8 cellular contexts compared by ENCODE assay signal in genomic region chr5:36876389-36876964, GRCh38. TPM values are rescaled to one million over a fixed set of nuclear protein-coding genes. Genes with fewer than 3 reads are reported as not detected.
DNase-seq lines count a peak whose midpoint lies in the region; ATAC-seq and TF ChIP-seq lines count a peak whose summit lies in the region.

A gene with protein sequence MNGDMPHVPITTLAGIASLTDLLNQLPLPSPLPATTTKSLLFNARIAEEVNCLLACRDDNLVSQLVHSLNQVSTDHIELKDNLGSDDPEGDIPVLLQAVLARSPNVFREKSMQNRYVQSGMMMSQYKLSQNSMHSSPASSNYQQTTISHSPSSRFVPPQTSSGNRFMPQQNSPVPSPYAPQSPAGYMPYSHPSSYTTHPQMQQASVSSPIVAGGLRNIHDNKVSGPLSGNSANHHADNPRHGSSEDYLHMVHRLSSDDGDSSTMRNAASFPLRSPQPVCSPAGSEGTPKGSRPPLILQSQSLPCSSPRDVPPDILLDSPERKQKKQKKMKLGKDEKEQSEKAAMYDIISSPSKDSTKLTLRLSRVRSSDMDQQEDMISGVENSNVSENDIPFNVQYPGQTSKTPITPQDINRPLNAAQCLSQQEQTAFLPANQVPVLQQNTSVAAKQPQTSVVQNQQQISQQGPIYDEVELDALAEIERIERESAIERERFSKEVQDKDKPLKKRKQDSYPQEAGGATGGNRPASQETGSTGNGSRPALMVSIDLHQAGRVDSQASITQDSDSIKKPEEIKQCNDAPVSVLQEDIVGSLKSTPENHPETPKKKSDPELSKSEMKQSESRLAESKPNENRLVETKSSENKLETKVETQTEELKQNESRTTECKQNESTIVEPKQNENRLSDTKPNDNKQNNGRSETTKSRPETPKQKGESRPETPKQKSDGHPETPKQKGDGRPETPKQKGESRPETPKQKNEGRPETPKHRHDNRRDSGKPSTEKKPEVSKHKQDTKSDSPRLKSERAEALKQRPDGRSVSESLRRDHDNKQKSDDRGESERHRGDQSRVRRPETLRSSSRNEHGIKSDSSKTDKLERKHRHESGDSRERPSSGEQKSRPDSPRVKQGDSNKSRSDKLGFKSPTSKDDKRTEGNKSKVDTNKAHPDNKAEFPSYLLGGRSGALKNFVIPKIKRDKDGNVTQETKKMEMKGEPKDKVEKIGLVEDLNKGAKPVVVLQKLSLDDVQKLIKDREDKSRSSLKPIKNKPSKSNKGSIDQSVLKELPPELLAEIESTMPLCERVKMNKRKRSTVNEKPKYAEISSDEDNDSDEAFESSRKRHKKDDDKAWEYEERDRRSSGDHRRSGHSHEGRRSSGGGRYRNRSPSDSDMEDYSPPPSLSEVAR (N-terminal part only) (plus strand): TSS chr5:36876769. CDS start chr5:36953697, 76,928 bp downstream.

- H3K27me3 Mint-ChIP-seq in activated CD4-positive, alpha-beta T cell treated with anti-CD3 and anti-CD28 coated beads, Interleukin-2, amount 10 ng/mL, durations not matched to agents 24 days and 14 days, result no peaks in the 10 kb centered on the region

- H3K4me3 ChIP-seq in BJ (ENCODE audit: low read depth, low read length), result peak within 1 kb of the TSS; percentile 95
- peak within 1 kb of the TSS; percentile 88 for H3K4me3 ChIP-seq in coronary artery

- H3K27ac ChIP-seq in coronary artery, result peak within 1 kb of the TSS; percentile 97 to 98

- intact Hi-C loops in activated CD4-positive, alpha-beta T cell treated with anti-CD3 and anti-CD28 coated beads, Interleukin-2, amount 10 ng/mL, durations not matched to agents 24 days and 14 days (cut with micrococcal nuclease), result loop anchor here (2.0 to 10.0 kb wide), 9 partner anchors 51 to 1262 kb away; partner anchors contain the start of genes CPLANE1, LMBRD2, NADK2 and NUP155

- H3K27ac Mint-ChIP-seq in activated CD4-positive, alpha-beta T cell treated with anti-CD3 and anti-CD28 coated beads, Interleukin-2, amount 10 ng/mL, durations not matched to agents 24 days and 14 days, result peak within 1 kb of the TSS; percentile 91

- H3K36me3 Mint-ChIP-seq in activated CD4-positive, alpha-beta T cell treated with anti-CD3 and anti-CD28 coated beads, Interleukin-2, amount 10 ng/mL, durations not matched to agents 24 days and 14 days (ENCODE audit: low read depth), result peaks cover 7% of the 10 kb centered on the region

- POLR2A ChIA-PET in BJ (lab: Charles Lee), result interaction anchor here (0.6 kb wide), 1 partner anchor 26 kb away, joined by 3 read pairs; no protein-coding TSS in a partner anchor

- no peaks in the 10 kb centered on the region for H3K36me3 ChIP-seq in BJ (ENCODE audit: control insufficient read depth, insufficient read depth, low read length)

- peak within 1 kb of the TSS; percentile 88 for H3K4me3 Mint-ChIP-seq in activated CD4-positive, alpha-beta T cell treated with anti-CD3 and anti-CD28 coated beads, Interleukin-2, amount 10 ng/mL, durations not matched to agents 24 days and 14 days

- DNase-seq in BJ (ENCODE audit: low read depth) (peak; percentile 52), NCI-H526 (lab: John Stamatoyannopoulos, UW) (peak; percentile 99), coronary artery (ENCODE audit: low spot score) (peak; percentile 94), left lobe of liver (ENCODE audit: low spot score) (peak; percentile 91)
- peak; percentile 96 for DNase-seq in activated CD4-positive, alpha-beta T cell treated with anti-CD3 and anti-CD28 coated beads, Interleukin-2, amount 10 ng/mL, durations not matched to agents 24 days and 14 days
- peak; percentile 85 for DNase-seq in stimulated activated CD4-positive, alpha-beta T cell treated with anti-CD3 and anti-CD28 coated beads, Interleukin-2, amount 100 ng/mL, for 4 hours (ENCODE audit: low read depth)

- H3K9me3 Mint-ChIP-seq in activated CD4-positive, alpha-beta T cell treated with anti-CD3 and anti-CD28 coated beads, Interleukin-2, amount 10 ng/mL, durations not matched to agents 24 days and 14 days, result no peaks in the 10 kb centered on the region

- TF ChIP-seq CTCF in BJ (IDR thresholded peaks at IDR 0.05; ENCODE audit: insufficient read depth, low read depth, low read length) (no peak), coronary artery (IDR thresholded peaks at IDR 0.05) (no peak)

- ATAC-seq in GM19328 (IDR thresholded peaks at IDR 0.05; ENCODE audit: unreplicated experiment) (peak; percentile 48), HG03469 (IDR thresholded peaks at IDR 0.05; ENCODE audit: unreplicated experiment) (peak; percentile 33), left lobe of liver (peak; percentile 83)

- H3K4me1 Mint-ChIP-seq in activated CD4-positive, alpha-beta T cell treated with anti-CD3 and anti-CD28 coated beads, Interleukin-2, amount 10 ng/mL, durations not matched to agents 24 days and 14 days, result peaks cover 29% of the 10 kb centered on the region

- H3K27me3 ChIP-seq in BJ (ENCODE audit: control insufficient read depth, insufficient read depth, low read length), result no peaks in the 10 kb centered on the region

- CTCF ChIA-PET in BJ (lab: Yijun Ruan, JAX), result interaction anchor here (0.8 to 2.2 kb wide), 10 partner anchors 9 to 636 kb away, joined by 3 to 8 read pairs (median 4); no protein-coding TSS in a partner anchor

RNA-seq across cellular contexts. Expression of the gene that starts here (rescaled TPM):
- polyA plus RNA-seq in BJ (2011; rRNA removed), result 25.6 and 30.1 TPM in 2 replicates
- polyA minus RNA-seq in BJ (2011; rRNA and poly(A)+ RNA removed), result 62.3 and 72.9 TPM in 2 replicates
- total RNA-seq in activated CD4-positive, alpha-beta T cell treated with anti-CD3 and anti-CD28 coated beads, Interleukin-2, amount 10 ng/mL, durations not matched to agents 24 days and 14 days, result 49.3 and 49.6 TPM in 2 replicates
- 18.1 TPM for total RNA-seq in left lobe of liver

Comparison
In these comparisons a context has a peak if more than half of its experiments do, and no peak if none do; other contexts are left out.
1. Peak in every context shown above with its lines: DNase-seq, ATAC-seq, H3K4me3 ChIP-seq and H3K27ac ChIP-seq.
2. ATAC-seq: peak in every context shown above with its lines; median percentile 83 in left lobe of liver; 48 in GM19328; 33 in HG03469.